In genomic region chr12:15919491-15919890, GRCh38 we compare ENCODE assay signal across 18 cellular contexts. TPM values are rescaled to one million over a fixed set of nuclear protein-coding genes. Genes with fewer than 3 reads are reported as not detected.
DNase-seq lines count a peak whose midpoint lies in the region; ATAC-seq and TF ChIP-seq lines count a peak whose summit lies in the region.
"Had no signal": no experiment of that assay in that cellular context is flagged by ENCODE, and none has a peak within 500 bp of the region (broad histone marks: within the 10 kb centered on the region; RNA-seq: fewer than 3 reads in every experiment).

No MANE protein-coding gene starts in this region.

- H3K4me1 ChIP-seq in left ventricle myocardium inferior (peaks cover under 1% of the 10 kb centered on the region), muscle layer of duodenum (ENCODE audit: control insufficient read depth in 1 of 2, insufficient read depth in 2 of 2, low read length in 2 of 2) (peaks cover 9 to 22% of the 10 kb centered on the region in 2 donors), smooth muscle cell (ENCODE audit: low read depth) (peaks cover 16% of the 10 kb centered on the region), left lung (peaks cover 0 to 5% of the 10 kb centered on the region in 2 donors)
- H3K4me1 ChIP-seq: A549, SJSA1 had no signal

- H3K27ac ChIP-seq in left ventricle myocardium inferior (replicated peaks) = no peak overlapping the region
- H3K27ac ChIP-seq in muscle layer of duodenum (ENCODE audit: low read length) = peak overlapping the region; percentile 70
- peak overlapping the region; percentile 17 for H3K27ac ChIP-seq in smooth muscle cell (ENCODE audit: low read depth)
- H3K27ac ChIP-seq in left lung = no peak overlapping the region
- H3K27ac ChIP-seq: A549, SJSA1 had no signal

- peaks cover 32% of the 10 kb centered on the region for H3K79me2 ChIP-seq in smooth muscle cell (ENCODE audit: low read depth)

- H2AFZ ChIP-seq in smooth muscle cell (ENCODE audit: low read depth) = no peak overlapping the region
- H2AFZ ChIP-seq: GM23338 had no signal

- 61% methylated on average over 2 of the region's 2 CpGs for WGBS in smooth muscle cell (ENCODE audit: low lambda C conversion rate)

- H3K4me3 ChIP-seq in left ventricle myocardium inferior (no peak overlapping the region), muscle layer of duodenum (ENCODE audit: low read depth in 1 of 2, low read length in 2 of 2) (no peak overlapping the region), smooth muscle cell (no peak overlapping the region), left lung (no peak overlapping the region)
- H3K4me3 ChIP-seq: A549, GM23338, SJSA1 had no signal

- intact Hi-C loops in Right ventricle myocardium superior (cut with DNase I) (no loop called here), left ventricle myocardium inferior (cut with micrococcal nuclease) (no loop called here), left lung (cut with DNase I) (no loop called here)

- no peaks in the 10 kb centered on the region for H3K27me3 ChIP-seq in left ventricle myocardium inferior (ENCODE audit: low read depth)
- no peaks in the 10 kb centered on the region for H3K27me3 ChIP-seq in muscle layer of duodenum (ENCODE audit: low read depth, low read length)
- H3K27me3 ChIP-seq in smooth muscle cell (ENCODE audit: low read depth) = no peaks in the 10 kb centered on the region
- no peaks in the 10 kb centered on the region for H3K27me3 ChIP-seq in left lung
- H3K27me3 ChIP-seq: SJSA1 had no signal

- DNase-seq in Right ventricle myocardium superior = no peak
- no peak for DNase-seq in left ventricle myocardium inferior
- DNase-seq in smooth muscle cell (lab: John Stamatoyannopoulos, UW; ENCODE audit: unreplicated experiment) = no peak
- no peak for DNase-seq in left lung
- DNase-seq in NCI-H2107 (lab: John Stamatoyannopoulos, UW) = no peak
- DNase-seq in NCI-H1417 treated with DMSO at 0.1 percent for 48 hours (lab: John Stamatoyannopoulos, UW) = no peak
- DNase-seq: C1 segment of cervical spinal cord, GF-D8, KBM-7, NCI-H2081 treated with DMSO at 0.1 percent for 48 hours, NCI-H345, NCI-H526, RPMI8226 had no signal

- H3F3A ChIP-seq in smooth muscle cell (ENCODE audit: low read depth) = no peaks in the 10 kb centered on the region

- H3K27me3 Mint-ChIP-seq in brain = no peaks in the 10 kb centered on the region

- H3K9ac ChIP-seq in smooth muscle cell (ENCODE audit: low read depth) = no peak overlapping the region

- peak overlapping the region in 1 of 5 experiments; percentile 40 for H3K4me3 Mint-ChIP-seq in brain
- H3K4me3 Mint-ChIP-seq: GM23338 had no signal

- H3K36me3 Mint-ChIP-seq in brain = peaks cover 4% of the 10 kb centered on the region

- H3K4me2 ChIP-seq in smooth muscle cell = peak overlapping the region; percentile 8
- H3K4me2 ChIP-seq: A549, GM23338 had no signal

- peak overlapping the region; percentile 14 to 76 (median 45) for H3K27ac Mint-ChIP-seq in brain
- H3K27ac Mint-ChIP-seq: GM23338 had no signal

- no peak for TF ChIP-seq CTCF in left ventricle myocardium inferior (IDR thresholded peaks at IDR 0.05; ENCODE audit: borderline replicate concordance)
- TF ChIP-seq CTCF in brain (conservative IDR thresholded peaks at IDR 0.05) = no peak
- no peak for TF ChIP-seq CTCF in smooth muscle cell (IDR thresholded peaks at IDR 0.05; ENCODE audit: borderline replicate concordance, insufficient read depth, poor library complexity, severe bottlenecking)
- TF ChIP-seq CTCF in left lung (IDR thresholded peaks at IDR 0.05) = no peak

- H4K20me1 ChIP-seq in smooth muscle cell (ENCODE audit: low read depth) = no peaks in the 10 kb centered on the region

- peaks cover 0 to 3% (median 0%) of the 10 kb centered on the region in 5 experiments for H3K9me3 Mint-ChIP-seq in brain
- H3K9me3 Mint-ChIP-seq: GM23338 had no signal

- H3K36me3 ChIP-seq in left ventricle myocardium inferior = no peaks in the 10 kb centered on the region
- no peaks in the 10 kb centered on the region for H3K36me3 ChIP-seq in muscle layer of duodenum (ENCODE audit: control insufficient read depth in 1 of 2, insufficient read depth in 2 of 2, low read length in 2 of 2)
- no peaks in the 10 kb centered on the region for H3K36me3 ChIP-seq in smooth muscle cell (ENCODE audit: low read depth)
- no peaks in the 10 kb centered on the region for H3K36me3 ChIP-seq in left lung
- H3K36me3 ChIP-seq: SJSA1 had no signal

- peak; percentile 39 for ATAC-seq in Right ventricle myocardium superior (ENCODE audit: poor library complexity)
- ATAC-seq in left lung = no peak
- ATAC-seq: A549, GM23338 had no signal

- H3K4me1 Mint-ChIP-seq in brain = peaks cover 28% of the 10 kb centered on the region

- no peaks in the 10 kb centered on the region for H3K9me3 ChIP-seq in left ventricle myocardium inferior (replicated peaks)
- H3K9me3 ChIP-seq in muscle layer of duodenum (ENCODE audit: control insufficient read depth in 1 of 2, low read length in 2 of 2) = no peaks in the 10 kb centered on the region
- no peaks in the 10 kb centered on the region for H3K9me3 ChIP-seq in smooth muscle cell (replicated peaks; ENCODE audit: low read depth)
- H3K9me3 ChIP-seq in left lung = no peaks in the 10 kb centered on the region
- H3K9me3 ChIP-seq: A549, SJSA1 had no signal

RNA-seq across cellular contexts. Expression of gene DERA, which starts 8.4 kb away (rescaled TPM):
- 15.9 TPM for total RNA-seq in Right ventricle myocardium superior
- total RNA-seq in left ventricle myocardium inferior = 20.2 TPM
- polyA plus RNA-seq in brain (ENCODE audit: insufficient read depth, low read depth, low replicate concordance) = 51.1 TPM
- 22.4 and 35.1 TPM in 2 replicates for total RNA-seq in smooth muscle cell
- 23.3 and 29.4 TPM in 2 replicates for polyA plus RNA-seq in smooth muscle cell
- total RNA-seq in left lung = 10 to 100 TPM; 36.1 to 37.3 TPM

RNA-seq across cellular contexts. Expression of gene STRAP, which starts 37.3 kb away (rescaled TPM):
- total RNA-seq in Right ventricle myocardium superior (123 TPM), left ventricle myocardium inferior (130 TPM), smooth muscle cell (172 and 187 TPM in 2 replicates), left lung (100 to 1,000 TPM in 1 of 2 donors, 10 to 100 TPM in 1; 84.2 to 101 TPM)
- polyA plus RNA-seq in brain (ENCODE audit: insufficient read depth, low read depth, low replicate concordance) (111 TPM), smooth muscle cell (225 and 241 TPM in 2 replicates)

Comparison
In these comparisons a context has a peak if more than half of its experiments do, and no peak if none do; other contexts are left out.
1. H3K27ac ChIP-seq: peak in muscle layer of duodenum (single experiment) and smooth muscle cell (single experiment); none in left ventricle myocardium inferior (single experiment) and left lung (0 of 2).